ENCODE assay signal across 33 cellular contexts in genomic region chr10:93589648-93590562, GRCh38. TPM values are rescaled to one million over a fixed set of nuclear protein-coding genes. Genes with fewer than 3 reads are reported as not detected.
"Had no signal": no experiment of that assay in that cellular context is flagged by ENCODE, and none has a peak within 500 bp of the region (broad histone marks: within the 10 kb centered on the region; RNA-seq: fewer than 3 reads in every experiment).

No MANE protein-coding gene starts in this region.

- H3K4me1 ChIP-seq: ascending aorta had no signal

- H3K4me3 ChIP-seq: ascending aorta, cardiac muscle cell, MG63, Peyer's patch, SJSA1 had no signal

- H3K36me3 ChIP-seq: ascending aorta, cardiac muscle cell, MG63, Peyer's patch, SJSA1 had no signal

- DNase-seq: activated CD4-positive, alpha-beta T cell treated with anti-CD3 and anti-CD28 coated beads, Interleukin-2, amount 10 ng/mL, durations not matched to agents 24 days and 14 days; activated CD4-positive, alpha-beta T cell treated with anti-CD3 and anti-CD28 coated beads, Interleukin-2, amount 50 U/mL, for 48 hours; activated CD8-positive, alpha-beta T cell treated with anti-CD3 and anti-CD28 coated beads, Interleukin-2, amount 10 ng/mL, durations not matched to agents 7 days and 5 days; activated gamma-delta T cell; activated naive CD4-positive, alpha-beta T cell treated with Interleukin-2 at 50 U/mL for 16 hours; activated naive CD8-positive, alpha-beta T cell treated with anti-CD3 and anti-CD28 coated beads, Interleukin-2, amount 10 ng/mL, durations not matched to agents 7 days and 5 days; activated T-cell treated with anti-CD3 and anti-CD28 coated beads, Interleukin-2, amount 50 U/mL, for 24 hours; amygdala; Kasumi-1; KG1; MG63; NCI-H1048; NCI-H1105 treated with DMSO at 0.1 percent for 48 hours; NCI-H1436; NCI-H1694; NCI-H1930; NCI-H2081 treated with DMSO at 0.1 percent for 48 hours; NCI-H226; NCI-H446 treated with DMSO at 0.1 percent for 48 hours; NCI-H524; NCI-H69; NK-92 treated with Interleukin-12 subunit alpha and Interleukin-12 subunit beta, amount 100 ng/mL, for 24 hours; PC-3; Peyer's patch; SHP77; T-cell; T-helper 17 cell had no signal

- H3K9me3 ChIP-seq: ascending aorta, MG63, Peyer's patch, SJSA1 had no signal

- ATAC-seq: activated CD8-positive, alpha-beta T cell treated with anti-CD3 and anti-CD28 coated beads, Interleukin-2, amount 10 ng/mL, durations not matched to agents 7 days and 5 days; PC-3; SK-N-SH treated with all-trans-retinoic acid at 6 μM for 48 hours; T-cell; T-helper 17 cell had no signal

- H3K27me3 ChIP-seq: ascending aorta, cardiac muscle cell, MG63, Peyer's patch, SJSA1 had no signal

- H3K27ac ChIP-seq: ascending aorta, cardiac muscle cell, Peyer's patch, SJSA1 had no signal

RNA-seq across cellular contexts. Expression of gene RBP4, which starts 11.1 kb away (rescaled TPM):
- total RNA-seq: activated CD4-positive, alpha-beta T cell treated with anti-CD3 and anti-CD28 coated beads, Interleukin-2, amount 10 ng/mL, durations not matched to agents 24 days and 14 days; activated CD8-positive, alpha-beta T cell treated with anti-CD3 and anti-CD28 coated beads, Interleukin-2, amount 10 ng/mL, durations not matched to agents 7 days and 5 days; activated naive CD8-positive, alpha-beta T cell treated with anti-CD3 and anti-CD28 coated beads, Interleukin-2, amount 10 ng/mL, durations not matched to agents 7 days and 5 days; activated T-helper 2 cell treated with anti-CD3 and anti-CD28 coated beads, Interferon-gamma antibody, Interleukin-2, Interleukin-4, amounts not matched to agents 10 μg/mL and 5 μg/mL and 100 μg/mL, durations not matched to agents 14 hours and 24 hours and 36 hours; cardiac muscle cell; T-helper 17 cell had no signal

RNA-seq across cellular contexts. Expression of gene PDE6C, which starts 22.4 kb away (rescaled TPM):
- total RNA-seq: activated CD4-positive, alpha-beta T cell treated with anti-CD3 and anti-CD28 coated beads, Interleukin-2, amount 10 ng/mL, durations not matched to agents 24 days and 14 days; activated CD8-positive, alpha-beta T cell treated with anti-CD3 and anti-CD28 coated beads, Interleukin-2, amount 10 ng/mL, durations not matched to agents 7 days and 5 days; activated naive CD8-positive, alpha-beta T cell treated with anti-CD3 and anti-CD28 coated beads, Interleukin-2, amount 10 ng/mL, durations not matched to agents 7 days and 5 days; activated T-helper 2 cell treated with anti-CD3 and anti-CD28 coated beads, Interferon-gamma antibody, Interleukin-2, Interleukin-4, amounts not matched to agents 10 μg/mL and 5 μg/mL and 100 μg/mL, durations not matched to agents 14 hours and 24 hours and 36 hours; ascending aorta; cardiac muscle cell; PC-3; Peyer's patch; SJSA1; T-cell; T-helper 17 cell had no signal
- polyA plus RNA-seq: adipose tissue had no signal

RNA-seq across cellular contexts. Expression of gene FFAR4, which starts 23.4 kb away (rescaled TPM):
- total RNA-seq: activated CD4-positive, alpha-beta T cell treated with anti-CD3 and anti-CD28 coated beads, Interleukin-2, amount 10 ng/mL, durations not matched to agents 24 days and 14 days; activated CD8-positive, alpha-beta T cell treated with anti-CD3 and anti-CD28 coated beads, Interleukin-2, amount 10 ng/mL, durations not matched to agents 7 days and 5 days; activated naive CD8-positive, alpha-beta T cell treated with anti-CD3 and anti-CD28 coated beads, Interleukin-2, amount 10 ng/mL, durations not matched to agents 7 days and 5 days; activated T-helper 2 cell treated with anti-CD3 and anti-CD28 coated beads, Interferon-gamma antibody, Interleukin-2, Interleukin-4, amounts not matched to agents 10 μg/mL and 5 μg/mL and 100 μg/mL, durations not matched to agents 14 hours and 24 hours and 36 hours; ascending aorta; cardiac muscle cell; SJSA1; T-cell; T-helper 17 cell had no signal
- polyA plus RNA-seq: cardiac muscle cell had no signal
